In the genomic region with DNA sequence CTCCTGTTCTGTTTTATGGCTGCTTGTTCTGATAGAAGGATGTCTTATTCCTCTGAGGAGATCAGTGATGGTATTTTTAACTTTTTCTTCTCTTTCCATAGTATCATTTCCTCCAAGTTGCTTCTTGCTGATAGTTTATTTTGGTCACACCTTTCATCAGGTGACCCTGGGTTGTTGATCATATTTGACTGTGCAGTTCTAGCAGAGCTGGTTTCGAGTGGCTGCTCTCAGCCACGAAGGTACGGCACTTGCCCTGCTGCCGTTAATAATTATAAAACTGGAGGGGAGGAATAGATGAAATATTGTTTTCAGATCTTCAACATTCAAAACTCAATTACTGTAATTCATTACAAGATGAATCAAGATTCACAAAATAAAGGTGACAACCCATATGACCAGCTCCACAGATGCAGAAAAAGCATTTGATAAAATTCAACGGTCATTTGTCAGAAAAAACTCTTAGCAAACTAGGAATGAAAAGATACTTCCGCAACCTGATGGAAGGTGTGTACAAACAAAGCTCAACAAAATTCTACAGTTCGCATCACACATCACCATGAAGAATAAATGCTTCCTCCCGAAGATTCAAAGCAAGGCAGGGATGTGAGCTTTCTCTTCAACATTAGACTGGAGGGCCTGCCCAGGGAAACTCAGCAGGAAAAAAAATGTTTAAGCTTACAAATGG, we compare ENCODE assay signal across 24 cellular contexts.
"Had no signal": no experiment of that assay in that cellular context is flagged by ENCODE, and none has a peak within 500 bp of the region (broad histone marks: within the 10 kb centered on the region; RNA-seq: fewer than 3 reads in every experiment).

No MANE protein-coding gene starts in this region.

- FAIRE-seq: RCC 7860, TTC549 had no signal

- ATAC-seq: activated T-helper 17 cell treated with anti-CD3 and anti-CD28 coated beads, Interleukin-2, amount 50 U/mL, for 72 hours had no signal

- DNase-seq: activated B cell treated with CpG ODN at 0.5 μM for 24 hours; activated CD4-positive, alpha-beta memory T cell treated with anti-CD3 and anti-CD28 coated beads for 36 hours; activated CD4-positive, alpha-beta T cell treated with anti-CD3 and anti-CD28 coated beads for 1 hour; activated CD4-positive, alpha-beta T cell treated with anti-CD3 and anti-CD28 coated beads, Interleukin-2, amount 10 ng/mL, durations not matched to agents 24 days and 14 days; activated gamma-delta T cell; activated naive CD4-positive, alpha-beta T cell treated with anti-CD3 and anti-CD28 coated beads, Interleukin-2, amount 10 ng/mL, durations not matched to agents 7 days and 5 days; activated naive CD8-positive, alpha-beta T cell treated with anti-CD3 and anti-CD28 coated beads for 36 hours; activated T-cell treated with anti-CD3 and anti-CD28 coated beads, Interleukin-2, amount 50 U/mL, for 48 hours; cerebellar nuclear complex; KG1; NCI-H1092; NCI-H1417; NCI-H1930; NCI-H2171; NCI-H2227 treated with DMSO at 0.1 percent for 48 hours; NCI-H446 treated with DMSO at 0.1 percent for 48 hours; NCI-H526 treated with DMSO at 0.1 percent for 48 hours; NCI-H82; SHP77 treated with DMSO at 0.1 percent for 48 hours; T-helper 2 cell; T1000 had no signal
